8 cellular contexts compared by ENCODE assay signal in the genomic region with DNA sequence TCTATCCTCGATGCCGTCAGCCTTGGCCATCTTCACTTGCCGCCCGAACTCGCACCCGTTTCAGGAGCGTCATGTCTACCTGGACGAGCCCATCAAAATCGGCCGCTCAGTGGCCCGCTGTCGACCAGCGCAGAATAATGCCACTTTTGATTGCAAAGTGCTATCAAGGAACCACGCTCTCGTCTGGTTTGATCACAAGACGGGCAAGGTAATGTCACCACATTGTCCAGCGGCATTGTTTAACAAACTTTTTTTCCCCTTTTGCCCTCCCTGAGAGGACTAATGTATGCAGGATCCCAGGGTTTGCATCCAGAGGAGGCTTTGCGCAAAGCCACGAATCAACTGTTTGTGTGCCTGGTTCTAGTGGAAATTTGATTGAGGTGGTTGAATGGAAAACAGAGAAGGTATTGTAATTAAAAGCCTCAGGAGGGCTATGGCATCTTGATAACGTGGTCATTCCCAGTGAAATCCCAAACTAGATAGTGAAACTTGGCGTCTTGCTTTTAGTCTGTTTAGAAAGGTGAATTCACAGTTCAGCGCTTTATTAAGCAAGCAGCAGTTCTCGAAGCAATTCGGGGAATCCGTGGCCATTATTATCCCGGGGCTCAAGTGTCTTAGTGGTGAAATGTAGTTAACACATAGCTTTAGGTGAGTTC. TPM values are rescaled to one million over a fixed set of nuclear protein-coding genes. Genes with fewer than 3 reads are reported as not detected.
A peak's percentile ranks its signal among the peaks of the same experiment; 100 is the strongest.
DNase-seq lines count a peak whose midpoint lies in the region; ATAC-seq and TF ChIP-seq lines count a peak whose summit lies in the region.

No MANE protein-coding gene starts in this region.

- DNase-seq in G401 (ENCODE audit: low spot score) (peak; percentile 13), OCI-LY7 (ENCODE audit: low spot score) (peak; percentile 18), endodermal cell (peak; percentile 66), occipital lobe (lab: John Stamatoyannopoulos, UW) (no peak)

- no peaks in the 10 kb centered on the region for H3K27me3 Mint-ChIP-seq in endodermal cell (ENCODE audit: insufficient read depth)

- peak overlapping the region; percentile 78 for H3K4me2 ChIP-seq in OCI-LY7 (ENCODE audit: low read length)
- H3K4me2 ChIP-seq in neural cell (ENCODE audit: low read length) = peak overlapping the region; percentile 97

- H3K4me1 ChIP-seq in OCI-LY7 (ENCODE audit: insufficient read depth, low read length, poor library complexity, severe bottlenecking) (peaks cover 35% of the 10 kb centered on the region), endodermal cell (ENCODE audit: control insufficient read depth, insufficient read depth, low read length) (no peaks in the 10 kb centered on the region)

- TF ChIP-seq CTCF in OCI-LY7 (conservative IDR thresholded peaks at IDR 0.05; ENCODE audit: low read length) = no peak
- TF ChIP-seq CTCF in endodermal cell (conservative IDR thresholded peaks at IDR 0.05) = no peak
- TF ChIP-seq CTCF in neural cell (IDR thresholded peaks at IDR 0.05; ENCODE audit: poor library complexity, severe bottlenecking) = no peak

- CTCF ChIA-PET in OCI-LY7 (lab: Charles Lee; ENCODE audit: unreplicated experiment) = no interaction called here

- no peaks in the 10 kb centered on the region for H3K9me2 ChIP-seq in OCI-LY7 (ENCODE audit: insufficient read depth, low read length)
- H3K9me2 ChIP-seq in neural cell (ENCODE audit: insufficient read depth, low read length) = no peaks in the 10 kb centered on the region

- H4K20me1 ChIP-seq in OCI-LY7 (ENCODE audit: insufficient read depth, low read length) (peaks cover 21% of the 10 kb centered on the region; the same call in 1 of the 2 replicates), neural cell (ENCODE audit: insufficient read depth) (peaks cover 7% of the 10 kb centered on the region)

- peak overlapping the region; percentile 94 for H3K4me3 Mint-ChIP-seq in endodermal cell

- in situ Hi-C loops in G401 (cut with HindIII; ENCODE audit: low sequenced_read_pairs) = no loop called here

- H3K27me3 ChIP-seq in endodermal cell (ENCODE audit: control insufficient read depth, insufficient read depth, low read length, poor library complexity, severe bottlenecking) = no peaks in the 10 kb centered on the region
- no peaks in the 10 kb centered on the region for H3K27me3 ChIP-seq in neural cell (ENCODE audit: insufficient read depth, low read depth, low read length)

- peaks cover 20% of the 10 kb centered on the region for H3K36me3 Mint-ChIP-seq in endodermal cell (ENCODE audit: low read depth)

- H3K36me3 ChIP-seq in OCI-LY7 (ENCODE audit: insufficient read depth, low read length) (peaks cover 51% of the 10 kb centered on the region), endodermal cell (ENCODE audit: control insufficient read depth, insufficient read depth, low read length) (peaks cover 28% of the 10 kb centered on the region), neural cell (ENCODE audit: insufficient read depth, low read length) (no peaks in the 10 kb centered on the region)

- H3K4me3 ChIP-seq in OCI-LY7 (ENCODE audit: low read depth, low read length, poor library complexity, severe bottlenecking) = peak overlapping the region; percentile 80
- H3K4me3 ChIP-seq in endodermal cell (ENCODE audit: low read length) = peak overlapping the region; percentile 97
- peak overlapping the region; percentile 96 for H3K4me3 ChIP-seq in neural cell (ENCODE audit: low read length)

- ATAC-seq in HG03097 (IDR thresholded peaks at IDR 0.05; ENCODE audit: low FRiP score, unreplicated experiment) (no peak), HG03039 (IDR thresholded peaks at IDR 0.05; ENCODE audit: unreplicated experiment) (no peak), HG03565 (IDR thresholded peaks at IDR 0.05; ENCODE audit: unreplicated experiment) (no peak)

- no peaks in the 10 kb centered on the region for H3F3A ChIP-seq in neural cell (ENCODE audit: insufficient read depth, low read length, poor library complexity, severe bottlenecking)

- BruUV-seq in OCI-LY7 (replicated peaks; lab: Mats Ljungman, UMichigan) = TSS peak; percentile 68

- H3K9me3 Mint-ChIP-seq in endodermal cell = no peaks in the 10 kb centered on the region

- H3K9ac ChIP-seq in endodermal cell (ENCODE audit: extremely low read depth, low read length, poor library complexity, severe bottlenecking) (peak overlapping the region; percentile 80), neural cell (ENCODE audit: low read length) (peak overlapping the region; percentile 86)

- H3K4me1 Mint-ChIP-seq in endodermal cell = peaks cover 20% of the 10 kb centered on the region

- POLR2A ChIA-PET in OCI-LY7 (lab: Charles Lee) = interaction anchor here (0.7 to 1.5 kb wide), 5 partner anchors 9 to 28 kb away, joined by 3 to 8 read pairs (median 4); no protein-coding TSS in a partner anchor

- H3K27ac ChIP-seq in OCI-LY7 (ENCODE audit: low read depth, low read length, poor library complexity, severe bottlenecking) (no peak overlapping the region), endodermal cell (ENCODE audit: low read depth, low read length) (no peak overlapping the region), neural cell (ENCODE audit: low read length) (no peak overlapping the region)

- intact Hi-C loops in OCI-LY7 (cut with micrococcal nuclease; ENCODE audit: unreplicated experiment) = loop anchor here (5.0 kb wide), 1 partner anchor 200 kb away; the partner anchor contains the start of gene PDE12

- peaks cover 63% of the 10 kb centered on the region for H3K79me2 ChIP-seq in OCI-LY7 (ENCODE audit: insufficient read depth, low read depth, low read length)
- H3K79me2 ChIP-seq in neural cell (replicated peaks; ENCODE audit: insufficient read depth, low read length) = peaks cover 36% of the 10 kb centered on the region

- TF ChIP-seq RAD21 in neural cell (conservative IDR thresholded peaks at IDR 0.05) = no peak

- H2AFZ ChIP-seq in OCI-LY7 (ENCODE audit: low read length) (no peak overlapping the region), neural cell (ENCODE audit: low read depth, low read length) (no peak overlapping the region)

- peak overlapping the region; percentile 96 for H3K27ac Mint-ChIP-seq in endodermal cell

- no peak for TF ChIP-seq EP300 in neural cell (conservative IDR thresholded peaks at IDR 0.05; ENCODE audit: poor library complexity, severe bottlenecking)

- 8% methylated on average over 22 to 26 of the region's 26 CpGs for WGBS in endodermal cell (ENCODE audit: insufficient coverage in 1 of 2, insufficient read length in 1 of 2), 2 experiments

- H3K9me3 ChIP-seq in OCI-LY7 (ENCODE audit: low read length) = no peaks in the 10 kb centered on the region
- no peaks in the 10 kb centered on the region for H3K9me3 ChIP-seq in endodermal cell (ENCODE audit: control insufficient read depth, low read length)
- H3K9me3 ChIP-seq in neural cell (ENCODE audit: low read length) = no peaks in the 10 kb centered on the region

TF ChIP-seq in neural cell, 6 proteins besides CTCF, POLR2A, EP300 and RAD21:
- TF ChIP-seq EZH2 (IDR thresholded peaks at IDR 0.05; ENCODE audit: borderline replicate concordance, insufficient read depth, low read length, poor library complexity, severe bottlenecking) (no peak), MXI1 (conservative IDR thresholded peaks at IDR 0.05; ENCODE audit: poor library complexity, severe bottlenecking) (no peak), REST (IDR thresholded peaks at IDR 0.05; ENCODE audit: borderline replicate concordance) (no peak), SMC3 (conservative IDR thresholded peaks at IDR 0.05; ENCODE audit: poor library complexity) (no peak), TAF1 (IDR thresholded peaks at IDR 0.05; ENCODE audit: low read depth) (no peak), POLR2AphosphoS5 (IDR thresholded peaks at IDR 0.05) (no peak)

RNA-seq across cellular contexts. Expression of gene SLMAP, which starts 1.7 kb away (rescaled TPM):
- 54.7 and 78.9 TPM in 2 replicates for total RNA-seq in G401 (2014; rRNA removed; shearing (Covaris generic))
- total RNA-seq in OCI-LY7 (2014; rRNA removed; shearing (Covaris generic)) = 39.1 and 41.6 TPM in 2 replicates
- total RNA-seq in OCI-LY7 (2022) (68.4 and 71.3 TPM in 2 replicates), endodermal cell (10 to 100 TPM; 64.8 to 65.7 TPM), occipital lobe (64.4 TPM)
- 26.8 TPM for polyA plus RNA-seq in endodermal cell (2013, experiment 1 of 2)
- polyA plus RNA-seq in endodermal cell (2013, experiment 2 of 2) = 28.7 TPM
- 28.2 and 42.1 TPM in 2 replicates for polyA plus RNA-seq in neural cell
- 59.6 and 69.1 TPM in 2 replicates for polyA minus RNA-seq in neural cell
